In the genomic region with DNA sequence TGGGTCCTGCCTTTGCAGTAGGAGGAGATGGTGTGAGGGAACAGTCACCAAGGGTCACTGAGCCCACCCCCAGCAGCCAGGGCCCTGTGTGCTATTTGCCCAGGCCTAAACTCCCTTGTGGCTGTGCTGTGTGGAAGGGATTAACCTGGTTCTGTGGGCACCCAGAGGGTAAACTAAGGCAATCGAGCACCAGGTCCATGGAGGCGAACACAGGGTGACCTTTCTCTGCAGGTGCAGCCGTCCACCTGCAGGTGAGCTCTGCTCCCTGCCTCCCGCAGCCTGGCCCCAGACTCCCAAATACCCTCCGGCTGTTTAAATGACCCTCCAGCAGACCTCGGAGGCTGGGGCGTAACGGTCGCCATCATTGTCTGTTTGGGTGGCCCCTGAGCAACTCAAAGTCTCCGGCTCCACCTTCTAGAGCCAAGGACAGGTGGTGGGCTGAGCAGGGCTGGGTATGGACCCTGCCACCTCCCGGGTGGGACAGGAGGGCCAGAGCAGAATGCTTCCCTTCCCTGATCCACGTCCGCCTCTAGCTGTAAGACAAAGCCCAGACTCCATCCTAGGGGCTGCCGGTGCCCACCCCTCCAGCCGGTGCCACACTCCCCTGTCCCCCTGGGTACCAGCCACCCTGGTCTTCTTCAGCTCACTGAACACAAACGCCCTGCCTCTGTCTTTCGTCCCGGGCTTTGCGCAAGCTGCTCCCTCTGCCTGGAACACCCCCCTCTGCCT, we compare ENCODE assay signal across 29 cellular contexts. TPM values are rescaled to one million over a fixed set of nuclear protein-coding genes. Genes with fewer than 3 reads are reported as not detected.
"Had no signal": no experiment of that assay in that cellular context is flagged by ENCODE, and none has a peak within 500 bp of the region (broad histone marks: within the 10 kb centered on the region; RNA-seq: fewer than 3 reads in every experiment).

No MANE protein-coding gene starts in this region.

- H3K4me3 ChIP-seq: Peyer's patch, SJSA1 had no signal

- H3K9me3 Mint-ChIP-seq: activated B cell treated with CpG ODN at 0.5 μM for 24 hours; activated CD4-positive, alpha-beta T cell treated with anti-CD3 and anti-CD28 coated beads, Interleukin-2, amount 10 ng/mL, durations not matched to agents 24 days and 14 days; activated naive CD4-positive, alpha-beta T cell treated with anti-CD3 and anti-CD28 coated beads, Interleukin-2, amount 50 U/mL, for 24 hours; activated T-cell treated with anti-CD3 and anti-CD28 coated beads, Interleukin-2, amount 50 U/mL, for 24 hours; activated T-helper 1 cell treated with anti-CD3 and anti-CD28 coated beads, Interleukin-12 subunit alpha, Interleukin-12 subunit beta, Interleukin-2, Interleukin-4 antibody, amounts not matched to agents 30 ng/mL and 10 ng/mL and 1 ng/mL, durations not matched to agents 14 hours and 24 hours and 36 hours; central memory CD8-positive, alpha-beta T cell; T-helper 1 cell treated with Interleukin-12 subunit alpha and Interleukin-12 subunit beta and Interleukin-4 antibody, amounts not matched to agents 30 μg/mL and 1 μg/mL, for 36 hours had no signal

- H3K36me3 Mint-ChIP-seq: activated CD8-positive, alpha-beta memory T cell treated with anti-CD3 and anti-CD28 coated beads, Interleukin-2, amount 10 ng/mL, durations not matched to agents 7 days and 5 days; activated naive CD4-positive, alpha-beta T cell treated with anti-CD3 and anti-CD28 coated beads, Interleukin-2, amount 50 U/mL, for 24 hours; brain had no signal

- H3K27me3 Mint-ChIP-seq: activated CD4-positive, alpha-beta T cell treated with anti-CD3 and anti-CD28 coated beads, Interleukin-2, amount 10 ng/mL, durations not matched to agents 24 days and 14 days; activated CD8-positive, alpha-beta memory T cell treated with anti-CD3 and anti-CD28 coated beads, Interleukin-2, amount 10 ng/mL, durations not matched to agents 7 days and 5 days had no signal

- H3K4me1 Mint-ChIP-seq: activated B cell treated with CpG ODN at 0.5 μM for 24 hours; activated CD4-positive, alpha-beta T cell treated with anti-CD3 and anti-CD28 coated beads, Interleukin-2, amount 10 ng/mL, durations not matched to agents 24 days and 14 days; activated CD8-positive, alpha-beta memory T cell treated with anti-CD3 and anti-CD28 coated beads, Interleukin-2, amount 10 ng/mL, durations not matched to agents 7 days and 5 days; activated naive CD4-positive, alpha-beta T cell treated with anti-CD3 and anti-CD28 coated beads, Interleukin-2, amount 50 U/mL, for 24 hours; central memory CD8-positive, alpha-beta T cell had no signal

- H3K36me3 ChIP-seq: Peyer's patch, SJSA1 had no signal

- H3K27ac Mint-ChIP-seq: activated B cell treated with CpG ODN at 0.5 μM for 24 hours; activated CD8-positive, alpha-beta memory T cell treated with anti-CD3 and anti-CD28 coated beads, Interleukin-2, amount 10 ng/mL, durations not matched to agents 7 days and 5 days; activated naive CD4-positive, alpha-beta T cell treated with anti-CD3 and anti-CD28 coated beads, Interleukin-2, amount 50 U/mL, for 24 hours; activated T-cell treated with anti-CD3 and anti-CD28 coated beads, Interleukin-2, amount 50 U/mL, for 24 hours; activated T-helper 1 cell treated with anti-CD3 and anti-CD28 coated beads, Interleukin-12 subunit alpha, Interleukin-12 subunit beta, Interleukin-2, Interleukin-4 antibody, amounts not matched to agents 30 ng/mL and 10 ng/mL and 1 ng/mL, durations not matched to agents 14 hours and 24 hours and 36 hours; T-helper 1 cell treated with Interleukin-12 subunit alpha and Interleukin-12 subunit beta and Interleukin-4 antibody, amounts not matched to agents 30 μg/mL and 1 μg/mL, for 36 hours had no signal

- H3K27ac ChIP-seq: Peyer's patch, RWPE1, SJSA1 had no signal

- DNase-seq: activated B cell treated with CpG ODN at 0.5 μM for 24 hours; activated CD4-positive, alpha-beta T cell treated with anti-CD3 and anti-CD28 coated beads for 1 hour; activated CD4-positive, alpha-beta T cell treated with anti-CD3 and anti-CD28 coated beads, Interleukin-2, amount 10 ng/mL, durations not matched to agents 24 days and 14 days; activated CD4-positive, alpha-beta T cell treated with anti-CD3 and anti-CD28 coated beads, Interleukin-2, amount 50 U/mL, for 48 hours; activated CD8-positive, alpha-beta memory T cell treated with anti-CD3 and anti-CD28 coated beads, Interleukin-2, amount 10 ng/mL, durations not matched to agents 7 days and 5 days; activated effector memory CD4-positive, alpha-beta T cell treated with Interleukin-2 at 50 U/mL for 16 hours; activated naive CD4-positive, alpha-beta T cell; activated T-cell treated with anti-CD3 and anti-CD28 coated beads, Interleukin-2, amount 50 U/mL, for 24 hours; NCI-H1092; NCI-H1417; NCI-H1694 treated with DMSO at 0.1 percent for 48 hours; NCI-H2029 treated with DMSO at 0.1 percent for 48 hours; NCI-H345; NCI-H510A treated with DMSO at 0.1 percent for 48 hours; NCI-H69; NK-92 treated with Interleukin-12 subunit alpha and Interleukin-12 subunit beta, amount 100 ng/mL, for 24 hours; Peyer's patch; SHP77; SW 1271; T-helper 9 cell had no signal

- ATAC-seq: activated CD8-positive, alpha-beta memory T cell treated with anti-CD3 and anti-CD28 coated beads, Interleukin-2, amount 10 ng/mL, durations not matched to agents 7 days and 5 days; SK-N-SH treated with all-trans-retinoic acid at 6 μM for 48 hours had no signal

- H3K9me3 ChIP-seq: Peyer's patch, SJSA1 had no signal

- H3K4me1 ChIP-seq: Peyer's patch, SJSA1 had no signal

- H3K27me3 ChIP-seq: Peyer's patch had no signal

- H3K4me3 Mint-ChIP-seq: activated B cell treated with CpG ODN at 0.5 μM for 24 hours; activated CD4-positive, alpha-beta T cell treated with anti-CD3 and anti-CD28 coated beads, Interleukin-2, amount 10 ng/mL, durations not matched to agents 24 days and 14 days; activated CD8-positive, alpha-beta memory T cell treated with anti-CD3 and anti-CD28 coated beads, Interleukin-2, amount 10 ng/mL, durations not matched to agents 7 days and 5 days; activated naive CD4-positive, alpha-beta T cell treated with anti-CD3 and anti-CD28 coated beads, Interleukin-2, amount 50 U/mL, for 24 hours; activated T-cell treated with anti-CD3 and anti-CD28 coated beads, Interleukin-2, amount 50 U/mL, for 24 hours; activated T-helper 1 cell treated with anti-CD3 and anti-CD28 coated beads, Interleukin-12 subunit alpha, Interleukin-12 subunit beta, Interleukin-2, Interleukin-4 antibody, amounts not matched to agents 30 ng/mL and 10 ng/mL and 1 ng/mL, durations not matched to agents 14 hours and 24 hours and 36 hours; brain; central memory CD8-positive, alpha-beta T cell; T-helper 1 cell treated with Interleukin-12 subunit alpha and Interleukin-12 subunit beta and Interleukin-4 antibody, amounts not matched to agents 30 μg/mL and 1 μg/mL, for 36 hours had no signal

RNA-seq across cellular contexts. Expression of a gene that starts 34.1 kb away (rescaled TPM):
- total RNA-seq: activated B cell treated with CpG ODN at 0.5 μM for 24 hours; activated CD4-positive, alpha-beta T cell treated with anti-CD3 and anti-CD28 coated beads, Interleukin-2, amount 10 ng/mL, durations not matched to agents 24 days and 14 days; activated CD8-positive, alpha-beta memory T cell treated with anti-CD3 and anti-CD28 coated beads, Interleukin-2, amount 10 ng/mL, durations not matched to agents 7 days and 5 days; activated T-helper 1 cell treated with anti-CD3 and anti-CD28 coated beads, Interleukin-12 subunit alpha, Interleukin-12 subunit beta, Interleukin-2, Interleukin-4 antibody, amounts not matched to agents 30 ng/mL and 10 ng/mL and 1 ng/mL, durations not matched to agents 14 hours and 24 hours and 36 hours had no signal

RNA-seq across cellular contexts. Expression of a gene that starts 35.9 kb away (rescaled TPM):
- total RNA-seq: activated B cell treated with CpG ODN at 0.5 μM for 24 hours, MCF 10A, SJSA1 had no signal
